ENCODE assay signal across 8 cellular contexts in the genomic region with DNA sequence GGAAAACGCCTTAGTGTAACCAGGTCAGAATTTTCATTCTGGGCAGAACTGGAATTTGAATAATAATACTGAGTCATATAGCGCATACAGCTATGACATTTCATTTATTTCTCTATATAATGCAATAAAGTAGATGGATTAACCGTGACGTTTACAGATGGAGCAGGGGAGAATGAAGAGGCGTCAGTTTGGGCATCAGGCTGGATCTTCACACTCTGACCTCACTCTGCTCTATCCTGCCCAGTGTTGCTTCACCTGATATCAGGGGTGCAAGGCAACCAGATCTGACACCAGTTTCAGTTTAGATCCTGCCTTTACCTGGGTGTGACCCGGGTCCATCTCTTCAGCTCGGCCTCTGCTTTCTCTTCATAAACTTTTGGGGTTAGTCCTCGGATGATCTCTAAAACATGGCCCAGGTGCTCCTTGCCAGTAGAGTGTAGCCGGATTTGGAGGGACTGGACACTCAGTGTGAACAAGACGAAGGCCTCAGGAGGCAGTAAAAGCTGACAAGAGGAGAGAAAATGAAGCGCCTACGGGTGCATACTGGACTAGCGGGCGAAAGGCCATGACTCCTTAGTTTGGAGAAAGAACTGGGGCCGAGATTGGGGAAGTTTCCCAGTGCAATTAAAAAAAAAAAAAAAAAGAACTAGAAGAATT. TPM values are rescaled to one million over a fixed set of nuclear protein-coding genes. Genes with fewer than 3 reads are reported as not detected.
DNase-seq lines count a peak whose midpoint lies in the region; ATAC-seq and TF ChIP-seq lines count a peak whose summit lies in the region.

No MANE protein-coding gene starts in this region.

- WGBS in adrenal gland, 4 donors, result 30 to 33% (median 31%) methylated on average over 14 to 15 of the region's 15 CpGs

- peak in 1 of 7 donors; percentile 29 for DNase-seq in adrenal gland
- no peak for DNase-seq in thoracic aorta (ENCODE audit: low spot score)
- no peak for DNase-seq in G401 (ENCODE audit: low spot score)
- no peak for DNase-seq in posterior cingulate gyrus
- DNase-seq in DMS153 treated with DMSO at 0.1 percent for 48 hours (lab: John Stamatoyannopoulos, UW; ENCODE audit: unreplicated experiment), result no peak

- H3K9me3 ChIP-seq in adrenal gland (replicated peaks in 1 of 3) (no peaks in the 10 kb centered on the region), thoracic aorta (no peaks in the 10 kb centered on the region)

- TF ChIP-seq CTCF in adrenal gland (IDR thresholded peaks at IDR 0.05) (no peak), thoracic aorta (IDR thresholded peaks at IDR 0.05) (no peak)

- peak overlapping the region in 2 of 4 donors; percentile 94 to 99 for H3K4me3 ChIP-seq in adrenal gland
- H3K4me3 ChIP-seq in thoracic aorta, result peak overlapping the region; percentile 100

- intact Hi-C loops in adrenal gland (cut with DNase I) (loop anchor here in 1 of 2 donors (5.0 kb wide), 1 partner anchor 38 kb away; no protein-coding TSS in a partner anchor), posterior cingulate gyrus (cut with DNase I) (loop anchor here (2.0 kb wide), 2 partner anchors 37 to 91 kb away; partner anchors contain the start of gene CASP2)

- peak overlapping the region in 3 of 5 donors; percentile 59 to 93 (median 88) for H3K27ac ChIP-seq in adrenal gland
- peak overlapping the region; percentile 94 for H3K27ac ChIP-seq in layer of hippocampus (ENCODE audit: low read depth, low read length)
- peak overlapping the region; percentile 100 for H3K27ac ChIP-seq in thoracic aorta

- H3K36me3 ChIP-seq in adrenal gland (replicated peaks in 1 of 2), result peaks cover 0 to 4% of the 10 kb centered on the region in 2 donors
- H3K36me3 ChIP-seq in thoracic aorta, result peaks cover 4% of the 10 kb centered on the region

- ATAC-seq in GM18498 (IDR thresholded peaks at IDR 0.05; ENCODE audit: unreplicated experiment) (peak; percentile 1), HG03280 (IDR thresholded peaks at IDR 0.05; ENCODE audit: unreplicated experiment) (peak; percentile 0), thoracic aorta (ENCODE audit: insufficient number of reproducible peaks, low FRiP score, low read depth) (peak; percentile 4)

- H3K27me3 ChIP-seq in adrenal gland (no peaks in the 10 kb centered on the region), layer of hippocampus (ENCODE audit: control insufficient read depth, insufficient read depth, low read length) (no peaks in the 10 kb centered on the region), thoracic aorta (replicated peaks; ENCODE audit: insufficient read depth) (no peaks in the 10 kb centered on the region)

- TF ChIP-seq POLR2A in adrenal gland (IDR thresholded peaks at IDR 0.05), result no peak

- H3K4me1 ChIP-seq in adrenal gland (replicated peaks in 1 of 2) (peaks cover 7 to 35% of the 10 kb centered on the region in 2 donors), thoracic aorta (ENCODE audit: control insufficient read depth in 1 of 2, low read depth in 2 of 2) (peaks cover 27 to 63% of the 10 kb centered on the region in 2 donors)

- in situ Hi-C loops in G401 (cut with HindIII; ENCODE audit: low sequenced_read_pairs), result no loop called here

RNA-seq across cellular contexts. Expression of gene ZYX, which starts 1.4 kb away (rescaled TPM):
- total RNA-seq in adrenal gland, result 100 to 1,000 TPM in 2 of 8 donors, 10 to 100 TPM in 6; 55.9 to 112 (median 77.1) TPM
- polyA plus RNA-seq in adrenal gland, result 100 to 1,000 TPM in 2 of 3 donors, 10 to 100 TPM in 1; 34.8 to 152 (median 117) TPM
- total RNA-seq in thoracic aorta, result 100 to 1,000 TPM; 234 to 287 TPM
- 25.0 and 33.5 TPM in 2 replicates for total RNA-seq in G401 (2014; rRNA removed; shearing (Covaris generic))

RNA-seq across cellular contexts. Expression of gene FAM131B, which starts 17.2 kb away (rescaled TPM):
- total RNA-seq in adrenal gland (1 to 10 TPM in 1 of 8 donors, under 1 TPM in 7; 0.10 to 1.2 (median 0.45) TPM), thoracic aorta (1 to 10 TPM; 2.3 to 3.3 TPM)
- polyA plus RNA-seq in adrenal gland, result under 1 TPM; 0.20 to 0.40 (median 0.29) TPM
- 0.06 and 0.31 TPM in 2 replicates for total RNA-seq in G401 (2014; rRNA removed; shearing (Covaris generic))

RNA-seq across cellular contexts. Expression of gene EPHA1, which starts 28.9 kb away (rescaled TPM):
- total RNA-seq in adrenal gland (1 to 10 TPM in 1 of 8 donors, under 1 TPM in 5, not detected in 2; 0.14 to 1.3 (median 0.51) TPM), thoracic aorta (under 1 TPM; 0.41 to 0.49 TPM)
- 1 to 10 TPM in 1 of 3 donors, under 1 TPM in 2; 0.07 to 1.2 (median 0.40) TPM for polyA plus RNA-seq in adrenal gland
- total RNA-seq in G401 (2014; rRNA removed; shearing (Covaris generic)), result not detected in 2 replicates
